ENCODE assay signal across 18 cellular contexts in the genomic region with DNA sequence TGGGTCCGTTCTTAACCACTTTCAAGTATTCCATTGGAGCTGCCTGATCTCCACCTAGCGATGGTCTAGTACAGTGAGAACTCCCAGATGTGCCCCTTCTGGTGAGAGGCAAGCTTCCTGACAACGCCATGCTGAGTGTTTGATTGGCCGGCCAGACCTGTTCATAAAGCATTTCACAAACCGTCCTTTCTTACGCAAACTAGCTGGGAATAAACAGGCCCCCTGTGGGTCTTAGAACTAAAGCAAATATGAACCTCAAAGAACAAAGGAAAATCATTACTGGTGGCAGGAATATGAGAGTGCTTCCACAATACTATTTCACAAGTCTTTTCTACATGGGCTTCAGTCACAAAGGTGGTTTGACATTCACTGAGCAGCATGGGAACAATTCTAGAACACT. TPM values are rescaled to one million over a fixed set of nuclear protein-coding genes. Genes with fewer than 3 reads are reported as not detected.
DNase-seq lines count a peak whose midpoint lies in the region; ATAC-seq, FAIRE-seq and TF ChIP-seq lines count a peak whose summit lies in the region.
"Had no signal": no experiment of that assay in that cellular context is flagged by ENCODE, and none has a peak within 500 bp of the region (broad histone marks: within the 10 kb centered on the region; RNA-seq: fewer than 3 reads in every experiment).

No MANE protein-coding gene starts in this region.

- H2BK15ac ChIP-seq in H1 (ENCODE audit: low read length), result no peak overlapping the region

- no peak overlapping the region for H2BK12ac ChIP-seq in H1 (ENCODE audit: low read depth, low read length)

- H3K9ac ChIP-seq in H1 (replicated peaks in 1 of 4; ENCODE audit: extremely low read depth in 1 of 4, low read depth in 3 of 4, low read length in 3 of 4), result no peak overlapping the region

- H2AK5ac ChIP-seq in H1 (ENCODE audit: low read depth, low read length), result no peak overlapping the region

- H3K4me1 ChIP-seq in H1 (replicated peaks in 1 of 4; ENCODE audit: control insufficient read depth in 3 of 4, insufficient read depth in 4 of 4, low read length in 3 of 4) (peaks cover 0 to 2% (median under 1%) of the 10 kb centered on the region in 4 experiments; a peak in 2 of 7 replicates), gastrocnemius medialis (no peaks in the 10 kb centered on the region)

- H3K4me2 ChIP-seq in H1 (ENCODE audit: insufficient read depth in 1 of 2, low read depth in 2 of 2, low read length in 2 of 2), result no peak overlapping the region

- H3K4ac ChIP-seq in H1 (replicated peaks; ENCODE audit: insufficient read length, low read depth, low read length), result no peak overlapping the region

- no peak overlapping the region for H3K56ac ChIP-seq in H1 (replicated peaks; ENCODE audit: insufficient read length, low read depth, low read length)

- POLR2A ChIA-PET in HEK293T (lab: Yijun Ruan, JAX), result interaction anchor here (1.4 kb wide), 1 partner anchor 217 kb away, joined by 6 read pairs; the partner anchor contains the start of gene TMEM14C
- POLR2A ChIA-PET in H1 (lab: Charles Lee; ENCODE audit: partially characterized antibody), result interaction anchor here (0.7 kb wide), 1 partner anchor 370 kb away, joined by 3 read pairs; no protein-coding TSS in a partner anchor

- no peak overlapping the region for H2BK20ac ChIP-seq in H1 (ENCODE audit: low read length)

- no peaks in the 10 kb centered on the region for H3K9me3 ChIP-seq in H1 (ENCODE audit: insufficient read depth in 2 of 2, low read depth in 1 of 2, low read length in 1 of 2)
- no peaks in the 10 kb centered on the region for H3K9me3 ChIP-seq in gastrocnemius medialis
- H3K9me3 ChIP-seq: ovary had no signal

- no peaks in the 10 kb centered on the region for H3K79me1 ChIP-seq in H1 (ENCODE audit: low read depth, low read length)

- no peak overlapping the region for H3K27ac ChIP-seq in H1 (ENCODE audit: low read depth, low read length)
- no peak overlapping the region for H3K27ac ChIP-seq in gastrocnemius medialis
- H3K27ac ChIP-seq: ovary, SK-N-MC had no signal

- TF ChIP-seq RAD21 in H1 (IDR thresholded peaks at IDR 0.05 in 1 of 2, conservative IDR thresholded peaks at IDR 0.05 in 1 of 2; ENCODE audit: low read depth in 2 of 2, low read length in 2 of 2), result 0 out of 4 replicates have a peak, but pooled peaks of 1 of the 2 experiments have one; percentile 7

- H3K23me2 ChIP-seq in H1 (ENCODE audit: low read depth, low read length), result no peaks in the 10 kb centered on the region

- H2BK120ac ChIP-seq in H1 (replicated peaks; ENCODE audit: low read depth, low read length), result no peak overlapping the region

- TF ChIP-seq CTCF in H1 (IDR thresholded peaks at IDR 0.05; ENCODE audit: control extremely low read depth in 1 of 3, insufficient read depth in 1 of 3, low read depth in 1 of 3, low read length in 3 of 3), result peak in 2 of 3 experiments; percentile 4 to 13; a peak in 2 of 4 replicates
- no peak for TF ChIP-seq CTCF in gastrocnemius medialis (IDR thresholded peaks at IDR 0.05 in 4 of 5, conservative IDR thresholded peaks at IDR 0.05 in 1 of 5)

- TF ChIP-seq POLR2A in H1 (IDR thresholded peaks at IDR 0.05; ENCODE audit: control extremely low read depth in 1 of 2, low read depth in 2 of 2, low read length in 2 of 2) (no peak), gastrocnemius medialis (IDR thresholded peaks at IDR 0.05) (no peak)

- no peak overlapping the region for H4K8ac ChIP-seq in H1 (ENCODE audit: extremely low read depth, insufficient read depth, low read length)

- no peak overlapping the region for H4K91ac ChIP-seq in H1 (replicated peaks; ENCODE audit: insufficient read length, low read length)

- no peak overlapping the region for H2BK5ac ChIP-seq in H1 (ENCODE audit: low read depth, low read length)

- ATAC-seq in gastrocnemius medialis (no peak), GM18867 (IDR thresholded peaks at IDR 0.05; ENCODE audit: unreplicated experiment) (no peak), Right ventricle myocardium superior (ENCODE audit: poor library complexity) (no peak)
- ATAC-seq: PC-3 had no signal

- no peak for FAIRE-seq in H1 (lab: Jason Lieb, UNC)

- H3K14ac ChIP-seq in H1 (ENCODE audit: insufficient read length), result no peak overlapping the region

- no peak overlapping the region for H4K5ac ChIP-seq in H1 (ENCODE audit: insufficient read length, low read depth, low read length)

- H3K18ac ChIP-seq in H1 (ENCODE audit: extremely low read depth, low read length), result no peak overlapping the region

- no peak for TF ChIP-seq EP300 in H1 (IDR thresholded peaks at IDR 0.05; ENCODE audit: borderline replicate concordance in 1 of 2, low read depth in 2 of 2, low read length in 2 of 2)

- WGBS in H1 (ENCODE audit: extremely low coverage in 1 of 2, insufficient coverage in 1 of 2, insufficient read length in 1 of 2, insufficient replicate concordance in 2 of 2, low coverage in 1 of 2, low lambda C conversion rate in 2 of 2, missing lambda C conversion rate in 1 of 2), 2 experiments, result 69% methylated on average over 6 of the region's 6 CpGs; no CpG with 5 or more reads in 1 of the 2 experiments

- DNase-seq in DMS114 treated with DMSO at 0.1 percent for 48 hours (lab: John Stamatoyannopoulos, UW; ENCODE audit: unreplicated experiment) (peak; percentile 19), HEK293T (ENCODE audit: extremely low spot score) (peak; percentile 25), NCI-H2227 treated with DMSO at 0.1 percent for 48 hours (lab: John Stamatoyannopoulos, UW) (peak; percentile 39), H1 (ENCODE audit: low read depth in 1 of 2, low spot score in 2 of 2) (no peak), gastrocnemius medialis (no peak), Right ventricle myocardium superior (no peak), NCI-H1436 (lab: John Stamatoyannopoulos, UW) (no peak)
- DNase-seq: activated CD4-positive, alpha-beta T cell treated with anti-CD3 and anti-CD28 coated beads, Interleukin-2, amount 50 U/mL, for 1 hour; activated naive CD4-positive, alpha-beta T cell treated with anti-CD3 and anti-CD28 coated beads for 36 hours; erythroblast; IMR-90; MV-4-11; NCI-H524 treated with DMSO at 0.1 percent for 48 hours; ovary; PC-3; stimulated activated CD4-positive, alpha-beta T cell treated with anti-CD3 and anti-CD28 coated beads, Interleukin-1b, Interleukin-23, amount 100 ng/mL, for 48 hours had no signal

- intact Hi-C loops in gastrocnemius medialis (cut with DNase I; ENCODE audit: low total_unique reads) (no loop called here), Right ventricle myocardium superior (cut with DNase I) (loop anchor here (10.0 kb wide), 1 partner anchor 289 kb away; no protein-coding TSS in a partner anchor)

- H2AFZ ChIP-seq in H1 (ENCODE audit: low read length), result no peak overlapping the region

- no peaks in the 10 kb centered on the region for H3K36me3 ChIP-seq in H1 (ENCODE audit: control insufficient read depth in 2 of 4, insufficient read depth in 4 of 4, low read length in 3 of 4)
- no peaks in the 10 kb centered on the region for H3K36me3 ChIP-seq in gastrocnemius medialis
- H3K36me3 ChIP-seq: ovary had no signal

- H3K4me3 ChIP-seq in H1 (ENCODE audit: extremely low read depth in 1 of 4, insufficient read depth in 2 of 4, low read depth in 3 of 4, low read length in 4 of 4) (no peak overlapping the region), gastrocnemius medialis (no peak overlapping the region)
- H3K4me3 ChIP-seq: ovary, SK-N-MC had no signal

- no peaks in the 10 kb centered on the region for H4K20me1 ChIP-seq in H1 (replicated peaks in 1 of 2; ENCODE audit: control insufficient read depth in 1 of 2, insufficient read depth in 2 of 2, low read length in 2 of 2)

- CTCF ChIA-PET in HEK293T (lab: Yijun Ruan, JAX) (no interaction called here), H1 (lab: Charles Lee; ENCODE audit: partially characterized antibody) (interaction anchor here (0.9 to 8.5 kb wide), 6 partner anchors 13 to 156 kb away, joined by 3 to 66 read pairs (median 4); no protein-coding TSS in a partner anchor)

- in situ Hi-C loops in gastrocnemius medialis (cut with MboI; ENCODE audit: low sequenced_read_pairs in 4 of 4), result loop anchor here in 3 of 4 donors (25.0 kb wide), 2 partner anchors 282 to 307 kb away; no protein-coding TSS in a partner anchor

- no peaks in the 10 kb centered on the region for H3K79me2 ChIP-seq in H1 (ENCODE audit: control insufficient read depth in 1 of 2, insufficient read depth in 2 of 2, low read length in 2 of 2)

- no peaks in the 10 kb centered on the region for H3K27me3 ChIP-seq in H1 (replicated peaks in 1 of 4; ENCODE audit: control insufficient read depth in 3 of 4, extremely low read depth in 1 of 4, insufficient read depth in 3 of 4, low read length in 3 of 4)
- no peaks in the 10 kb centered on the region for H3K27me3 ChIP-seq in gastrocnemius medialis
- H3K27me3 ChIP-seq: ovary had no signal

- H3K23ac ChIP-seq in H1 (ENCODE audit: insufficient read length), result no peak overlapping the region

TF ChIP-seq in HEK293T, 16 proteins besides CTCF, POLR2A, EP300 and RAD21 (continues in another document):
- no peak for TF ChIP-seq L3MBTL2 (conservative IDR thresholded peaks at IDR 0.05)
- TF ChIP-seq BHLHE40 (IDR thresholded peaks at IDR 0.05; ENCODE audit: borderline replicate concordance), result no peak
- no peak for TF ChIP-seq SUZ12 (IDR thresholded peaks at IDR 0.05)
- no peak for TF ChIP-seq HDGF (IDR thresholded peaks at IDR 0.05; ENCODE audit: borderline replicate concordance)

TF ChIP-seq in H1, 55 proteins besides CTCF, POLR2A, EP300 and RAD21:
- 0 out of 2 replicates have a peak, but pooled peaks have one; percentile 18 for TF ChIP-seq RFX5 (IDR thresholded peaks at IDR 0.05; ENCODE audit: borderline replicate concordance, low read depth, low read length)
- TF ChIP-seq SIN3A (conservative IDR thresholded peaks at IDR 0.05 in 1 of 2, IDR thresholded peaks at IDR 0.05 in 1 of 2; ENCODE audit: low read depth in 1 of 2, low read length in 2 of 2), result no peak
- no peak for TF ChIP-seq TBP (IDR thresholded peaks at IDR 0.05; ENCODE audit: low read depth, low read length)
TF ChIP-seq in H1: peak in this region for 1.

RNA-seq across cellular contexts. Expression of gene GCNT2, which starts 15.6 kb away (rescaled TPM):
- 52.5 and 54.3 TPM in 2 replicates for total RNA-seq in H1 (2021; fragmentation: NEBNext Ultra II Directional; extraction: Animal tissue kit (Norgen Biotek cat#: 25700))
- polyA plus RNA-seq in H1 (2011; rRNA removed), result 14.4 and 19.3 TPM in 2 replicates
- polyA plus RNA-seq in H1 (2011; cell fraction: cytosol; rRNA removed), result 23.1 TPM
- 17.0 TPM for polyA plus RNA-seq in H1 (2011; cell fraction: nucleus; rRNA removed)
- polyA plus RNA-seq in H1 (2012, experiment 1 of 2), result 24.0 to 35.0 TPM (median 27.9 TPM) in 4 replicates
- polyA plus RNA-seq in H1 (2012, experiment 2 of 2), result 3.7 TPM
- polyA plus RNA-seq in H1 (2013, experiment 1 of 2), result 38.9 TPM
- polyA plus RNA-seq in H1 (2013, experiment 2 of 2), result 43.7 TPM
- 77.9 and 94.2 TPM in 2 replicates for polyA minus RNA-seq in H1 (2011; rRNA and poly(A)+ RNA removed)
- 36.0 TPM for polyA minus RNA-seq in H1 (2011; cell fraction: cytosol; rRNA and poly(A)+ RNA removed)
- 104 TPM for polyA minus RNA-seq in H1 (2011; cell fraction: nucleus; rRNA and poly(A)+ RNA removed)
- total RNA-seq in gastrocnemius medialis (1 to 10 TPM in 2 of 4 donors, under 1 TPM in 2; 0.27 to 1.9 (median 0.81) TPM), Right ventricle myocardium superior (37.1 TPM)

Comparison
In these comparisons a context has a peak if more than half of its experiments do, and no peak if none do; other contexts are left out.
1. DNase-seq: peak in DMS114 treated with DMSO at 0.1 percent for 48 hours (single experiment), HEK293T (single experiment) and NCI-H2227 treated with DMSO at 0.1 percent for 48 hours (single experiment); none in H1 (0 of 2), gastrocnemius medialis (0 of 2), Right ventricle myocardium superior (single experiment) and NCI-H1436 (single experiment).
2. CTCF ChIP-seq: peak in H1 (2 of 3); none in gastrocnemius medialis (0 of 5).
3. RNA of gene GCNT2, which starts 15.6 kb away (total RNA-seq): 52.5 to 54.3 TPM in H1 and 37.1 TPM in Right ventricle myocardium superior (single experiment); 0.27 to 1.9 TPM in gastrocnemius medialis; every median in the first group is over 10 times any median in the second.